ENCODE assay signal across 8 cellular contexts in genomic region chr16:23408242-23409201, GRCh38. TPM values are rescaled to one million over a fixed set of nuclear protein-coding genes. Genes with fewer than 3 reads are reported as not detected.
DNase-seq lines count a peak whose midpoint lies in the region; ATAC-seq and TF ChIP-seq lines count a peak whose summit lies in the region.

No MANE protein-coding gene starts in this region.

- no peaks in the 10 kb centered on the region for H3K9me3 Mint-ChIP-seq in Calu3 (ENCODE audit: low read depth, unreplicated experiment)

- no peak overlapping the region for H3K27ac Mint-ChIP-seq in Calu3 (ENCODE audit: unreplicated experiment)

- ATAC-seq in lower lobe of right lung: peak; percentile 80 to 87
- ATAC-seq in HG02588 (IDR thresholded peaks at IDR 0.05; ENCODE audit: unreplicated experiment): no peak
- no peak for ATAC-seq in GM21381 (IDR thresholded peaks at IDR 0.05; ENCODE audit: unreplicated experiment)

- no TSS peak for BruUV-seq in Calu3 (replicated peaks; lab: Mats Ljungman, UMichigan)

- H3K4me3 ChIP-seq in cardiac fibroblast (replicated peaks in 1 of 2; ENCODE audit: low read depth in 2 of 2, low read length in 2 of 2) (no peak overlapping the region), lower lobe of right lung (no peak overlapping the region)

- peak overlapping the region; percentile 31 for H3K27ac ChIP-seq in lower lobe of right lung

- H3K36me3 Mint-ChIP-seq in Calu3 (ENCODE audit: insufficient read depth, unreplicated experiment): peaks cover 9% of the 10 kb centered on the region

- H3K4me1 Mint-ChIP-seq in Calu3 (ENCODE audit: low read depth, unreplicated experiment): no peaks in the 10 kb centered on the region

- no peaks in the 10 kb centered on the region for H3K27me3 ChIP-seq in lower lobe of right lung (ENCODE audit: low read depth)

- TF ChIP-seq CTCF in cardiac fibroblast (IDR thresholded peaks at IDR 0.05; ENCODE audit: low read depth, low read length) (no peak), lower lobe of right lung (IDR thresholded peaks at IDR 0.05) (no peak), Calu3 (IDR thresholded peaks at IDR 0.05; ENCODE audit: unreplicated experiment) (no peak)

- no peaks in the 10 kb centered on the region for H3K4me1 ChIP-seq in lower lobe of right lung

- intact Hi-C loops in lower lobe of right lung (cut with DNase I) (no loop called here), Calu3 (cut with micrococcal nuclease; ENCODE audit: unreplicated experiment) (no loop called here)

- DNase-seq in AG20443 (ENCODE audit: low spot score) (peak; percentile 90), NCI-H1105 treated with DMSO at 0.1 percent for 48 hours (lab: John Stamatoyannopoulos, UW) (peak; percentile 63), cardiac fibroblast (ENCODE audit: low read depth in 2 of 2) (peak; percentile 60 to 66), lower lobe of right lung (no peak), Calu3 (no peak), GM19238 (ENCODE audit: insufficient read length, low spot score) (no peak)

- H3K36me3 ChIP-seq in lower lobe of right lung: peaks cover 80% of the 10 kb centered on the region

- no peaks in the 10 kb centered on the region for H3K9me3 ChIP-seq in lower lobe of right lung

- H3K27me3 Mint-ChIP-seq in Calu3 (ENCODE audit: unreplicated experiment): no peaks in the 10 kb centered on the region

- CTCF ChIA-PET in Calu3 (lab: Charles Lee): no interaction called here

- no peak overlapping the region for H3K4me3 Mint-ChIP-seq in Calu3 (ENCODE audit: low read depth, unreplicated experiment)

RNA-seq across cellular contexts. Expression of gene COG7, which starts 44.5 kb away (rescaled TPM):
- 21.3 TPM for total RNA-seq in lower lobe of right lung
- total RNA-seq in Calu3 (2022): 28.2 and 29.4 TPM in 2 replicates

Comparison
In these comparisons a context has a peak if more than half of its experiments do, and no peak if none do; other contexts are left out.
1. DNase-seq: peak in AG20443 (single experiment), NCI-H1105 treated with DMSO at 0.1 percent for 48 hours (single experiment) and cardiac fibroblast (2 of 2); none in lower lobe of right lung (single experiment), Calu3 (single experiment) and GM19238 (single experiment).
2. ATAC-seq: peak in lower lobe of right lung (2 of 2); none in HG02588 (single experiment) and GM21381 (single experiment).